Comparison of ENCODE assay signal across 8 cellular contexts in genomic region chr5:472076-472655, GRCh38. TPM values are rescaled to one million over a fixed set of nuclear protein-coding genes. Genes with fewer than 3 reads are reported as not detected.
DNase-seq lines count a peak whose midpoint lies in the region; ATAC-seq and TF ChIP-seq lines count a peak whose summit lies in the region.

No MANE protein-coding gene starts in this region.

- ATAC-seq in activated CD4-positive, alpha-beta T cell treated with anti-CD3 and anti-CD28 coated beads for 36 hours, result peak; percentile 12
- peak; percentile 6 for ATAC-seq in HG02798 (IDR thresholded peaks at IDR 0.05; ENCODE audit: poor library complexity, unreplicated experiment)
- peak; percentile 3 for ATAC-seq in effector memory CD8-positive, alpha-beta T cell (replicated peaks)

- DNase-seq in activated CD4-positive, alpha-beta T cell treated with anti-CD3 and anti-CD28 coated beads for 36 hours, result peak; percentile 46
- DNase-seq in activated CD4-positive, alpha-beta T cell treated with anti-CD3 and anti-CD28 coated beads for 1 hour, result no peak
- DNase-seq in RWPE1 (ENCODE audit: low spot score) (no peak), vagina (ENCODE audit: extremely low spot score in 2 of 2) (no peak), T1000 (lab: John Stamatoyannopoulos, UW) (no peak)
- peak in 1 of 3 experiments; percentile 11 for DNase-seq in effector memory CD8-positive, alpha-beta T cell

- peaks cover 27% of the 10 kb centered on the region for H3K36me3 Mint-ChIP-seq in activated CD4-positive, alpha-beta T cell treated with anti-CD3 and anti-CD28 coated beads for 36 hours (ENCODE audit: low read depth)
- H3K36me3 Mint-ChIP-seq in effector memory CD8-positive, alpha-beta T cell (ENCODE audit: insufficient read depth), result peaks cover 16% of the 10 kb centered on the region

- CTCF ChIA-PET in activated CD4-positive, alpha-beta T cell treated with anti-CD3 and anti-CD28 coated beads for 36 hours (lab: Charles Lee), result interaction anchor here (0.6 to 1.7 kb wide), 6 partner anchors 12 to 824 kb away, joined by 3 to 10 read pairs (median 4); no protein-coding TSS in a partner anchor
- CTCF ChIA-PET in RWPE1 (lab: Yijun Ruan, JAX), result interaction anchor here (0.6 kb wide), 1 partner anchor 151 kb away, joined by 3 read pairs; the partner anchor contains the start of gene AHRR

- no peaks in the 10 kb centered on the region for H3K36me3 ChIP-seq in muscle layer of colon (ENCODE audit: insufficient read depth, low read length)
- peaks cover 0 to 11% of the 10 kb centered on the region in 2 donors for H3K36me3 ChIP-seq in vagina

- no peak overlapping the region for H3K9ac ChIP-seq in muscle layer of colon (ENCODE audit: low read length)

- H3K9me3 Mint-ChIP-seq in activated CD4-positive, alpha-beta T cell treated with anti-CD3 and anti-CD28 coated beads for 36 hours (ENCODE audit: low read depth), result no peaks in the 10 kb centered on the region
- no peaks in the 10 kb centered on the region for H3K9me3 Mint-ChIP-seq in effector memory CD8-positive, alpha-beta T cell

- peak overlapping the region; percentile 88 for H3K4me3 Mint-ChIP-seq in activated CD4-positive, alpha-beta T cell treated with anti-CD3 and anti-CD28 coated beads for 36 hours
- peak overlapping the region; percentile 78 to 84 for H3K4me3 Mint-ChIP-seq in effector memory CD8-positive, alpha-beta T cell

- H3K4me1 ChIP-seq in muscle layer of colon (ENCODE audit: insufficient read depth, low read length) (peaks cover 19% of the 10 kb centered on the region), vagina (peaks cover 47% of the 10 kb centered on the region)

- H3K9me3 ChIP-seq in muscle layer of colon (ENCODE audit: low read length) (no peaks in the 10 kb centered on the region), vagina (no peaks in the 10 kb centered on the region)

- H3K4me3 ChIP-seq in muscle layer of colon (ENCODE audit: low read depth in 1 of 2, low read length in 2 of 2) (peak overlapping the region; percentile 65 to 93), vagina (peak overlapping the region; percentile 80 to 93)

- peaks cover 16 to 27% of the 10 kb centered on the region in 2 donors for H3K27me3 ChIP-seq in muscle layer of colon (ENCODE audit: control insufficient read depth in 1 of 2, insufficient read depth in 2 of 2, low read length in 2 of 2)
- no peaks in the 10 kb centered on the region for H3K27me3 ChIP-seq in vagina

- TF ChIP-seq CTCF in RWPE1 (conservative IDR thresholded peaks at IDR 0.05; ENCODE audit: low read depth) (no peak), vagina (IDR thresholded peaks at IDR 0.05) (no peak)

- no peaks in the 10 kb centered on the region for H3K27me3 Mint-ChIP-seq in activated CD4-positive, alpha-beta T cell treated with anti-CD3 and anti-CD28 coated beads for 36 hours
- peaks cover 7 to 35% of the 10 kb centered on the region in 2 donors for H3K27me3 Mint-ChIP-seq in effector memory CD8-positive, alpha-beta T cell

- peaks cover 25% of the 10 kb centered on the region for H3K4me1 Mint-ChIP-seq in activated CD4-positive, alpha-beta T cell treated with anti-CD3 and anti-CD28 coated beads for 36 hours
- peaks cover 19 to 22% of the 10 kb centered on the region in 2 donors for H3K4me1 Mint-ChIP-seq in effector memory CD8-positive, alpha-beta T cell (ENCODE audit: low read depth in 2 of 2)

- no peak for TF ChIP-seq POLR2A in vagina (IDR thresholded peaks at IDR 0.05)

- peak overlapping the region; percentile 93 for H3K27ac Mint-ChIP-seq in activated CD4-positive, alpha-beta T cell treated with anti-CD3 and anti-CD28 coated beads for 36 hours
- peak overlapping the region; percentile 62 to 82 for H3K27ac Mint-ChIP-seq in effector memory CD8-positive, alpha-beta T cell

- intact Hi-C loops in activated CD4-positive, alpha-beta T cell treated with anti-CD3 and anti-CD28 coated beads for 36 hours (cut with DNase I, micrococcal nuclease), result loop anchor here (1.0 to 10.0 kb wide), 8 partner anchors 8 to 1327 kb away; partner anchors contain the start of genes BRD9 (in 1 of the 2), CCDC127 (in 1 of the 2), CEP72 (in 1 of the 2) and CLPTM1L (in 1 of the 2)
- intact Hi-C loops in vagina (cut with DNase I), result no loop called here

- POLR2A ChIA-PET in activated CD4-positive, alpha-beta T cell treated with anti-CD3 and anti-CD28 coated beads for 36 hours (lab: Charles Lee), result interaction anchor here (0.6 to 1.6 kb wide), 3 partner anchors 12 to 58 kb away, joined by 3 to 10 read pairs (median 3); no protein-coding TSS in a partner anchor
- POLR2A ChIA-PET in RWPE1 (lab: Yijun Ruan, JAX; ENCODE audit: low non-redundant PET), result interaction anchor here (0.6 to 0.8 kb wide), 3 partner anchors 26 to 84 kb away, joined by 3 to 4 read pairs (median 3); no protein-coding TSS in a partner anchor

- H3K27ac ChIP-seq in RWPE1, result peak overlapping the region; percentile 89
- peak overlapping the region; percentile 49 for H3K27ac ChIP-seq in muscle layer of colon (ENCODE audit: low read depth, low read length)
- peak overlapping the region; percentile 82 for H3K27ac ChIP-seq in vagina

RNA-seq across cellular contexts. Expression of gene EXOC3, which starts 29.2 kb away (rescaled TPM):
- 10 to 100 TPM; 49.7 to 62.7 TPM for total RNA-seq in activated CD4-positive, alpha-beta T cell treated with anti-CD3 and anti-CD28 coated beads for 36 hours
- total RNA-seq in vagina, result 67.5 TPM

RNA-seq across cellular contexts. Expression of gene SLC9A3, which starts 52.1 kb away (rescaled TPM):
- 1 to 10 TPM; 2.1 to 2.4 TPM for total RNA-seq in activated CD4-positive, alpha-beta T cell treated with anti-CD3 and anti-CD28 coated beads for 36 hours
- total RNA-seq in vagina, result 3.9 TPM
